Comparison of ENCODE assay signal across 2 cellular contexts in genomic region chr9:35518981-35519679, GRCh38.
TF ChIP-seq lines count a peak whose summit lies in the region.

No MANE protein-coding gene starts in this region.

TF ChIP-seq in liver, 16 proteins besides CTCF, POLR2A, EP300 and RAD21:
- TF ChIP-seq FOXA1 (IDR thresholded peaks at IDR 0.05): no peak
- TF ChIP-seq HNF4G (IDR thresholded peaks at IDR 0.05): no peak
- TF ChIP-seq RXRA (IDR thresholded peaks at IDR 0.05): no peak
- TF ChIP-seq EGR1 (IDR thresholded peaks at IDR 0.05; ENCODE audit: low read depth in 2 of 2): no peak
- no peak for TF ChIP-seq REST (IDR thresholded peaks at IDR 0.05)
- TF ChIP-seq GABPA (IDR thresholded peaks at IDR 0.05 in 1 of 2, conservative IDR thresholded peaks at IDR 0.05 in 1 of 2): no peak
- TF ChIP-seq ATF3 (IDR thresholded peaks at IDR 0.05): no peak
- no peak for TF ChIP-seq SP1 (IDR thresholded peaks at IDR 0.05)
- no peak for TF ChIP-seq FOXA2 (IDR thresholded peaks at IDR 0.05)
- no peak for TF ChIP-seq YY1 (IDR thresholded peaks at IDR 0.05)
- no peak for TF ChIP-seq NR2F2 (IDR thresholded peaks at IDR 0.05)

TF ChIP-seq in HepG2, 621 proteins besides CTCF, POLR2A, EP300 and RAD21:
- no peak for TF ChIP-seq PRDM10 (CRISPR knock-in tag; IDR thresholded peaks at IDR 0.05; ENCODE audit: low read depth)
- TF ChIP-seq ZBTB40 (IDR thresholded peaks at IDR 0.05): no peak
- no peak for TF ChIP-seq ZBTB40 (CRISPR knock-in tag; IDR thresholded peaks at IDR 0.05)
- TF ChIP-seq NCOA5 (CRISPR knock-in tag; IDR thresholded peaks at IDR 0.05): no peak
- TF ChIP-seq NONO (IDR thresholded peaks at IDR 0.05): no peak
- no peak for TF ChIP-seq NONO (CRISPR knock-in tag; conservative IDR thresholded peaks at IDR 0.05)
- TF ChIP-seq THAP9 (CRISPR knock-in tag; IDR thresholded peaks at IDR 0.05; ENCODE audit: borderline replicate concordance): no peak
- TF ChIP-seq MXD1 (CRISPR knock-in tag; IDR thresholded peaks at IDR 0.05): no peak
- no peak for TF ChIP-seq KLF9 (CRISPR knock-in tag; IDR thresholded peaks at IDR 0.05; ENCODE audit: low read depth)
- no peak for TF ChIP-seq NR2F2 (IDR thresholded peaks at IDR 0.05; ENCODE audit: borderline replicate concordance, low read depth)
- TF ChIP-seq ZNF7 (CRISPR knock-in tag; IDR thresholded peaks at IDR 0.05): no peak
- no peak for TF ChIP-seq ZNF20 (CRISPR knock-in tag; IDR thresholded peaks at IDR 0.05)
- TF ChIP-seq ETV6 (CRISPR knock-in tag; conservative IDR thresholded peaks at IDR 0.05): no peak
- no peak for TF ChIP-seq ATF2 (CRISPR knock-in tag; IDR thresholded peaks at IDR 0.05)
- TF ChIP-seq ZHX1 (CRISPR knock-in tag; IDR thresholded peaks at IDR 0.05; ENCODE audit: low read depth): no peak
- TF ChIP-seq FOSL2 (CRISPR knock-in tag; IDR thresholded peaks at IDR 0.05): no peak
- TF ChIP-seq KDM1A (CRISPR knock-in tag; IDR thresholded peaks at IDR 0.05): no peak
- TF ChIP-seq ZNF691 (CRISPR knock-in tag; IDR thresholded peaks at IDR 0.05; ENCODE audit: borderline replicate concordance, low read depth): no peak
- no peak for TF ChIP-seq ISX (CRISPR knock-in tag; conservative IDR thresholded peaks at IDR 0.05)
- TF ChIP-seq ZNF230 (CRISPR knock-in tag; IDR thresholded peaks at IDR 0.05): no peak
- TF ChIP-seq ZNF546 (CRISPR knock-in tag; conservative IDR thresholded peaks at IDR 0.05): no peak
